Comparison of ENCODE assay signal across 24 cellular contexts in the genomic region with DNA sequence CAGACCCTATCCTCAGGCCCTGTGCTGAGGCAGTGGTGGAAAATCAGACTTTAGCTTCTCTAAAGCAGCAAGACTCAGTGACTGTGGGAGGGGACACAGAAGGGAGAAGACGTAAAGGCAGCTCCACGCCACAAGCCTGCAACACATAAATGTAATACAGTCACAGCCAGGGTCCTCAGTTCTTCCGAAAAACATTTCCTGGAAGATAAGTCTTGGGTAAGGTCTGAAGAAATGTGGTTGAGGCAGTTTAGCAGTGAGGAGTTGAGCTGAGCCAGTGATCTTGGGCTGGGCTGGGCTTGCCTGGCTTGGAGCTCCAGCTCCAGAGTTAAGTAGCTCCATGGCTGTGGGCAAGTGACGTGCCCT.
A peak's percentile ranks its signal among the peaks of the same experiment; 100 is the strongest.
DNase-seq lines count a peak whose midpoint lies in the region; ATAC-seq and TF ChIP-seq lines count a peak whose summit lies in the region.
"Had no signal": no experiment of that assay in that cellular context is flagged by ENCODE, and none has a peak within 500 bp of the region (broad histone marks: within the 10 kb centered on the region; RNA-seq: fewer than 3 reads in every experiment).

No MANE protein-coding gene starts in this region.

- no peak overlapping the region for H3K9ac ChIP-seq in neural progenitor cell

- H3K9me3 ChIP-seq in neural progenitor cell (ENCODE audit: low read depth) (no peaks in the 10 kb centered on the region), T-helper 17 cell (ENCODE audit: control insufficient read depth, low read length, poor library complexity, severe bottlenecking) (no peaks in the 10 kb centered on the region)
- H3K9me3 ChIP-seq: A549, SJSA1, thyroid gland had no signal

- no peaks in the 10 kb centered on the region for H3K4me1 ChIP-seq in neural progenitor cell
- H3K4me1 ChIP-seq: thyroid gland had no signal

- no peaks in the 10 kb centered on the region for H3K79me2 ChIP-seq in neural progenitor cell (ENCODE audit: low read depth)

- no peaks in the 10 kb centered on the region for H3K27me3 ChIP-seq in neural progenitor cell
- H3K27me3 ChIP-seq: heart left ventricle, thyroid gland had no signal

- no peak overlapping the region for H3K4me3 Mint-ChIP-seq in activated CD4-positive, alpha-beta T cell treated with anti-CD3 and anti-CD28 coated beads, Interleukin-2, amount 10 ng/mL, durations not matched to agents 24 days and 14 days
- no peak overlapping the region for H3K4me3 Mint-ChIP-seq in activated naive CD8-positive, alpha-beta T cell treated with anti-CD3 and anti-CD28 coated beads, Interleukin-2, amount 10 ng/mL, durations not matched to agents 7 days and 5 days
- H3K4me3 Mint-ChIP-seq in neural progenitor cell (peak overlapping the region; percentile 52), T-helper 17 cell (no peak overlapping the region)
- H3K4me3 Mint-ChIP-seq: GM23338; stimulated activated naive B cell treated with anti-CD40 and anti-IgM and Interleukin-4, amounts not matched to agents 10 μg/mL and 1 μg/mL and 100 μg/mL, for 72 hours had no signal

- H3F3A ChIP-seq in neural progenitor cell (ENCODE audit: low read depth): no peaks in the 10 kb centered on the region

- peak; percentile 40 for ATAC-seq in activated naive CD8-positive, alpha-beta T cell treated with anti-CD3 and anti-CD28 coated beads, Interleukin-2, amount 10 ng/mL, durations not matched to agents 7 days and 5 days (ENCODE audit: low read depth)
- ATAC-seq in T-helper 17 cell: no peak
- ATAC-seq: activated CD4-positive, CD25-positive, alpha-beta regulatory T cell treated with anti-CD3 and anti-CD28 coated beads, Interleukin-2, amount 50 U/mL, for 24 hours; heart left ventricle; left cardiac atrium; Panc1; stimulated activated naive B cell treated with anti-CD40 and anti-IgM and Interleukin-4, amounts not matched to agents 10 μg/mL and 1 μg/mL and 100 μg/mL, for 72 hours had no signal

- no peak overlapping the region for H3K4me3 ChIP-seq in neural progenitor cell
- H3K4me3 ChIP-seq: A549, GM23338, heart left ventricle, SJSA1, smooth muscle cell, thyroid gland had no signal

- H3K27ac Mint-ChIP-seq in activated CD4-positive, alpha-beta T cell treated with anti-CD3 and anti-CD28 coated beads, Interleukin-2, amount 10 ng/mL, durations not matched to agents 24 days and 14 days: peak overlapping the region; percentile 89
- H3K27ac Mint-ChIP-seq in activated naive CD8-positive, alpha-beta T cell treated with anti-CD3 and anti-CD28 coated beads, Interleukin-2, amount 10 ng/mL, durations not matched to agents 7 days and 5 days: peak overlapping the region; percentile 54
- H3K27ac Mint-ChIP-seq in neural progenitor cell: peak overlapping the region; percentile 67
- H3K27ac Mint-ChIP-seq in T-helper 17 cell: no peak overlapping the region
- H3K27ac Mint-ChIP-seq: GM23338; stimulated activated naive B cell treated with anti-CD40 and anti-IgM and Interleukin-4, amounts not matched to agents 10 μg/mL and 1 μg/mL and 100 μg/mL, for 72 hours had no signal

- no peak for DNase-seq in activated CD4-positive, alpha-beta T cell treated with anti-CD3 and anti-CD28 coated beads, Interleukin-2, amount 10 ng/mL, durations not matched to agents 24 days and 14 days
- DNase-seq in activated CD4-positive, alpha-beta T cell treated with anti-CD3 and anti-CD28 coated beads, Interleukin-2, amount 50 U/mL, for 4 hours: no peak
- peak; percentile 46 for DNase-seq in OCI-M1 (lab: John Stamatoyannopoulos, UW)
- no peak for DNase-seq in activated naive CD8-positive, alpha-beta T cell treated with anti-CD3 and anti-CD28 coated beads, Interleukin-2, amount 10 ng/mL, durations not matched to agents 7 days and 5 days
- DNase-seq in neural progenitor cell (ENCODE audit: low spot score): no peak
- DNase-seq in NK-92 treated with Interleukin-12 subunit alpha and Interleukin-12 subunit beta, amount 100 ng/mL, for 24 hours (lab: John Stamatoyannopoulos, UW): no peak
- DNase-seq in T-helper 17 cell: no peak
- DNase-seq in NCI-H748 treated with DMSO at 0.1 percent for 48 hours (lab: John Stamatoyannopoulos, UW): no peak
- DNase-seq: activated effector memory CD4-positive, alpha-beta T cell treated with Interleukin-2 at 50 U/mL for 16 hours; caudate nucleus; heart left ventricle; left cardiac atrium; NCI-H1092; NCI-H1930; retina; stimulated activated CD4-positive, alpha-beta T cell treated with anti-CD3 and anti-CD28 coated beads, Interleukin-2, amount 100 ng/mL, for 48 hours; stimulated activated naive B cell treated with anti-CD40 and anti-IgM and Interleukin-4, amounts not matched to agents 10 μg/mL and 1 μg/mL and 100 μg/mL, for 72 hours; thyroid gland had no signal

- H3K36me3 ChIP-seq in neural progenitor cell: no peaks in the 10 kb centered on the region
- H3K36me3 ChIP-seq: SJSA1, thyroid gland had no signal

- peaks cover 3% of the 10 kb centered on the region for H3K27me3 Mint-ChIP-seq in activated CD4-positive, alpha-beta T cell treated with anti-CD3 and anti-CD28 coated beads, Interleukin-2, amount 10 ng/mL, durations not matched to agents 24 days and 14 days
- H3K27me3 Mint-ChIP-seq in activated naive CD8-positive, alpha-beta T cell treated with anti-CD3 and anti-CD28 coated beads, Interleukin-2, amount 10 ng/mL, durations not matched to agents 7 days and 5 days: peaks cover 20% of the 10 kb centered on the region
- H3K27me3 Mint-ChIP-seq in neural progenitor cell (ENCODE audit: insufficient read depth, low read depth) (peaks cover 4% of the 10 kb centered on the region), T-helper 17 cell (peaks cover 55% of the 10 kb centered on the region)

- peaks cover 56% of the 10 kb centered on the region for H3K4me1 Mint-ChIP-seq in activated CD4-positive, alpha-beta T cell treated with anti-CD3 and anti-CD28 coated beads, Interleukin-2, amount 10 ng/mL, durations not matched to agents 24 days and 14 days
- peaks cover 34% of the 10 kb centered on the region for H3K4me1 Mint-ChIP-seq in activated naive CD8-positive, alpha-beta T cell treated with anti-CD3 and anti-CD28 coated beads, Interleukin-2, amount 10 ng/mL, durations not matched to agents 7 days and 5 days
- H3K4me1 Mint-ChIP-seq in neural progenitor cell (peaks cover 34% of the 10 kb centered on the region), T-helper 17 cell (peaks cover 14% of the 10 kb centered on the region)

- H3K4me2 ChIP-seq in neural progenitor cell: no peak overlapping the region
- H3K4me2 ChIP-seq: A549, GM23338, smooth muscle cell had no signal

- POLR2A ChIA-PET in activated naive CD8-positive, alpha-beta T cell treated with anti-CD3 and anti-CD28 coated beads, Interleukin-2, amount 10 ng/mL, durations not matched to agents 7 days and 5 days (lab: Charles Lee): interaction anchor here (0.5 to 2.1 kb wide), 2 partner anchors 9 to 1101 kb away, joined by 3 to 10 read pairs; no protein-coding TSS in a partner anchor

- no peak overlapping the region for H3K27ac ChIP-seq in neural progenitor cell
- H3K27ac ChIP-seq: A549, heart left ventricle, SJSA1, thyroid gland had no signal

- H3K9me3 Mint-ChIP-seq in activated CD4-positive, alpha-beta T cell treated with anti-CD3 and anti-CD28 coated beads, Interleukin-2, amount 10 ng/mL, durations not matched to agents 24 days and 14 days: peaks cover 10% of the 10 kb centered on the region
- no peaks in the 10 kb centered on the region for H3K9me3 Mint-ChIP-seq in activated naive CD8-positive, alpha-beta T cell treated with anti-CD3 and anti-CD28 coated beads, Interleukin-2, amount 10 ng/mL, durations not matched to agents 7 days and 5 days
- H3K9me3 Mint-ChIP-seq in neural progenitor cell: peaks cover 7% of the 10 kb centered on the region
- H3K9me3 Mint-ChIP-seq: stimulated activated naive B cell treated with anti-CD40 and anti-IgM and Interleukin-4, amounts not matched to agents 10 μg/mL and 1 μg/mL and 100 μg/mL, for 72 hours had no signal

- intact Hi-C loops in activated CD4-positive, alpha-beta T cell treated with anti-CD3 and anti-CD28 coated beads, Interleukin-2, amount 10 ng/mL, durations not matched to agents 24 days and 14 days (cut with micrococcal nuclease): no loop called here

- H4K20me1 ChIP-seq in neural progenitor cell (ENCODE audit: low read depth): no peaks in the 10 kb centered on the region

- H2AFZ ChIP-seq in neural progenitor cell (replicated peaks): no peak overlapping the region
- H2AFZ ChIP-seq: GM23338 had no signal

- peaks cover 3% of the 10 kb centered on the region for H3K36me3 Mint-ChIP-seq in activated CD4-positive, alpha-beta T cell treated with anti-CD3 and anti-CD28 coated beads, Interleukin-2, amount 10 ng/mL, durations not matched to agents 24 days and 14 days (ENCODE audit: low read depth)
- no peaks in the 10 kb centered on the region for H3K36me3 Mint-ChIP-seq in activated naive CD8-positive, alpha-beta T cell treated with anti-CD3 and anti-CD28 coated beads, Interleukin-2, amount 10 ng/mL, durations not matched to agents 7 days and 5 days
- H3K36me3 Mint-ChIP-seq in neural progenitor cell (peaks cover 2% of the 10 kb centered on the region), T-helper 17 cell (ENCODE audit: low read depth) (peaks cover 7% of the 10 kb centered on the region)
- H3K36me3 Mint-ChIP-seq: stimulated activated naive B cell treated with anti-CD40 and anti-IgM and Interleukin-4, amounts not matched to agents 10 μg/mL and 1 μg/mL and 100 μg/mL, for 72 hours had no signal

- no peak for TF ChIP-seq CTCF in neural progenitor cell (IDR thresholded peaks at IDR 0.05)
